In genomic region chr15:90877996-90878395, GRCh38 we compare ENCODE assay signal across 18 cellular contexts. TPM values are rescaled to one million over a fixed set of nuclear protein-coding genes. Genes with fewer than 3 reads are reported as not detected.
DNase-seq lines count a peak whose midpoint lies in the region; ATAC-seq, FAIRE-seq and TF ChIP-seq lines count a peak whose summit lies in the region.
"Had no signal": no experiment of that assay in that cellular context is flagged by ENCODE, and none has a peak within 500 bp of the region (broad histone marks: within the 10 kb centered on the region; RNA-seq: fewer than 3 reads in every experiment).

No MANE protein-coding gene starts in this region.

- H3K9ac ChIP-seq in K562 (ENCODE audit: insufficient read depth in 1 of 2, low read depth in 2 of 2, low read length in 2 of 2) = peak overlapping the region in 1 of 2 experiments; percentile 42; a peak in 1 of 4 replicates

- peaks cover 16 to 59% of the 10 kb centered on the region in 2 experiments for H3K4me1 ChIP-seq in K562 (replicated peaks in 1 of 2; ENCODE audit: control insufficient read depth in 2 of 2, insufficient read depth in 2 of 2, low read length in 2 of 2)

- peaks cover 36% of the 10 kb centered on the region for H3K79me2 ChIP-seq in K562 (ENCODE audit: control insufficient read depth, insufficient read depth, low read length)

- peak overlapping the region; percentile 80 for H3K27ac Mint-ChIP-seq in activated naive CD4-positive, alpha-beta T cell treated with anti-CD3 and anti-CD28 coated beads for 36 hours
- H3K27ac Mint-ChIP-seq in T-helper 17 cell = peak overlapping the region; percentile 83
- peak overlapping the region; percentile 93 for H3K27ac Mint-ChIP-seq in stimulated activated effector memory CD8-positive, alpha-beta T cell treated with anti-CD3 and anti-CD28 coated beads, Interleukin-12 subunit alpha, Interleukin-12 subunit beta, amount 100 ng/mL, for 72 hours
- H3K27ac Mint-ChIP-seq: B cell; CD4-positive, CD25-positive, alpha-beta regulatory T cell had no signal

- no peak overlapping the region for H2AFZ ChIP-seq in K562 (ENCODE audit: low read depth, low read length)

- H3K27ac ChIP-seq in K562 (ENCODE audit: extremely low read depth, low read depth, low read length) = no peak overlapping the region

- H3K4me3 ChIP-seq in K562 = no peak overlapping the region

- FAIRE-seq in K562 (lab: Jason Lieb, UNC) = no peak
- FAIRE-seq: GM19239 had no signal

- H3K9me1 ChIP-seq in K562 (ENCODE audit: control insufficient read depth, insufficient read depth, low read length) = peaks cover 3% of the 10 kb centered on the region

- no peaks in the 10 kb centered on the region for H3K27me3 Mint-ChIP-seq in activated naive CD4-positive, alpha-beta T cell treated with anti-CD3 and anti-CD28 coated beads for 36 hours (ENCODE audit: low read depth)
- H3K27me3 Mint-ChIP-seq in T-helper 17 cell = no peaks in the 10 kb centered on the region
- H3K27me3 Mint-ChIP-seq: B cell; CD4-positive, CD25-positive, alpha-beta regulatory T cell had no signal

- in situ Hi-C loops in K562 (cut with MboI) = no loop called here

- WGBS in K562 (ENCODE audit: insufficient coverage, low coverage, missing lambda C conversion rate) = 93% methylated on average over 8 of the region's 14 CpGs

- peaks cover 77% of the 10 kb centered on the region for H3K36me3 Mint-ChIP-seq in activated naive CD4-positive, alpha-beta T cell treated with anti-CD3 and anti-CD28 coated beads for 36 hours (ENCODE audit: low read depth)
- peaks cover 2% of the 10 kb centered on the region for H3K36me3 Mint-ChIP-seq in T-helper 17 cell (ENCODE audit: low read depth)
- peaks cover 100% of the 10 kb centered on the region for H3K36me3 Mint-ChIP-seq in stimulated activated effector memory CD8-positive, alpha-beta T cell treated with anti-CD3 and anti-CD28 coated beads, Interleukin-12 subunit alpha, Interleukin-12 subunit beta, amount 100 ng/mL, for 72 hours

- peak overlapping the region; percentile 30 for H3K4me3 Mint-ChIP-seq in activated naive CD4-positive, alpha-beta T cell treated with anti-CD3 and anti-CD28 coated beads for 36 hours
- H3K4me3 Mint-ChIP-seq in T-helper 17 cell = peak overlapping the region; percentile 28
- H3K4me3 Mint-ChIP-seq in stimulated activated effector memory CD8-positive, alpha-beta T cell treated with anti-CD3 and anti-CD28 coated beads, Interleukin-12 subunit alpha, Interleukin-12 subunit beta, amount 100 ng/mL, for 72 hours = peak overlapping the region; percentile 87
- H3K4me3 Mint-ChIP-seq: B cell had no signal

- CTCF ChIA-PET in activated naive CD4-positive, alpha-beta T cell treated with anti-CD3 and anti-CD28 coated beads for 36 hours (lab: Charles Lee) = no interaction called here
- CTCF ChIA-PET in K562 (lab: Yijun Ruan, JAX; ENCODE audit: low intra/inter-chr PET ratio) = no interaction called here

- ATAC-seq in T-helper 17 cell = no peak
- no peak for ATAC-seq in K562
- no peak for ATAC-seq in stimulated activated effector memory CD8-positive, alpha-beta T cell treated with anti-CD3 and anti-CD28 coated beads, Interleukin-12 subunit alpha, Interleukin-12 subunit beta, amount 100 ng/mL, for 72 hours

- no TSS peak for BruUV-seq in K562 (replicated peaks; lab: Mats Ljungman, UMichigan)

- no peaks in the 10 kb centered on the region for H3K27me3 ChIP-seq in K562 (ENCODE audit: control insufficient read depth in 2 of 2, insufficient read depth in 2 of 2, low read length in 2 of 2)

- H3K4me2 ChIP-seq in K562 (ENCODE audit: insufficient read depth, low read length) = no peak overlapping the region

- no peak for DNase-seq in activated naive CD4-positive, alpha-beta T cell treated with anti-CD3 and anti-CD28 coated beads for 36 hours
- no peak for DNase-seq in activated naive CD4-positive, alpha-beta T cell (lab: John Stamatoyannopoulos, UW)
- no peak for DNase-seq in T-helper 17 cell
- DNase-seq in K562 (ENCODE audit: extremely low read depth in 1 of 4, low spot score in 3 of 4) = peak in 1 of 4 experiments; percentile 8
- DNase-seq in stimulated activated effector memory CD8-positive, alpha-beta T cell treated with anti-CD3 and anti-CD28 coated beads, Interleukin-12 subunit alpha, Interleukin-12 subunit beta, amount 100 ng/mL, for 72 hours (ENCODE audit: low spot score in 2 of 2) = no peak
- no peak for DNase-seq in GM20000 (ENCODE audit: low spot score)
- DNase-seq in NCI-H1694 (lab: John Stamatoyannopoulos, UW) = no peak
- DNase-seq: CD4-positive, CD25-positive, alpha-beta regulatory T cell; EL; MV-4-11; NCI-H1417 treated with DMSO at 0.1 percent for 48 hours; NCI-H2029; NCI-H2171; NCI-H446; OCI-M1; RPMI8226 had no signal

- POLR2A ChIA-PET in K562 (lab: Yijun Ruan, JAX) = no interaction called here

- peaks cover 26% of the 10 kb centered on the region for H3K4me1 Mint-ChIP-seq in activated naive CD4-positive, alpha-beta T cell treated with anti-CD3 and anti-CD28 coated beads for 36 hours (ENCODE audit: low read depth)
- H3K4me1 Mint-ChIP-seq in T-helper 17 cell = peaks cover 18% of the 10 kb centered on the region
- peaks cover 50% of the 10 kb centered on the region for H3K4me1 Mint-ChIP-seq in stimulated activated effector memory CD8-positive, alpha-beta T cell treated with anti-CD3 and anti-CD28 coated beads, Interleukin-12 subunit alpha, Interleukin-12 subunit beta, amount 100 ng/mL, for 72 hours

- TF ChIP-seq CTCF in K562 (IDR thresholded peaks at IDR 0.05 in 2 of 3, conservative IDR thresholded peaks at IDR 0.05 in 1 of 3; ENCODE audit: insufficient read depth in 2 of 3, low read depth in 1 of 3, low read length in 3 of 3) (no peak), GM20000 (IDR thresholded peaks at IDR 0.05; ENCODE audit: extremely low read depth, missing control alignments) (no peak)

- no peak for TF ChIP-seq RAD21 in K562 (CRISPR knock-in tag; conservative IDR thresholded peaks at IDR 0.05 in 1 of 2, IDR thresholded peaks at IDR 0.05 in 1 of 2)

- peaks cover 97% of the 10 kb centered on the region for H3K36me3 ChIP-seq in K562 (ENCODE audit: control insufficient read depth, insufficient read depth, low read length)

- H3K9me3 Mint-ChIP-seq in activated naive CD4-positive, alpha-beta T cell treated with anti-CD3 and anti-CD28 coated beads for 36 hours = no peaks in the 10 kb centered on the region
- no peaks in the 10 kb centered on the region for H3K9me3 Mint-ChIP-seq in stimulated activated effector memory CD8-positive, alpha-beta T cell treated with anti-CD3 and anti-CD28 coated beads, Interleukin-12 subunit alpha, Interleukin-12 subunit beta, amount 100 ng/mL, for 72 hours

- H3K9me3 ChIP-seq in T-helper 17 cell (ENCODE audit: control insufficient read depth, low read length, poor library complexity, severe bottlenecking) = no peaks in the 10 kb centered on the region
- no peaks in the 10 kb centered on the region for H3K9me3 ChIP-seq in K562 (replicated peaks; ENCODE audit: control insufficient read depth, insufficient read depth, low read depth, low read length)

- no peak for TF ChIP-seq POLR2A in K562 (conservative IDR thresholded peaks at IDR 0.05)

- peaks cover 17% of the 10 kb centered on the region; the same call in 1 of the 2 replicates for H4K20me1 ChIP-seq in K562 (replicated peaks; ENCODE audit: control insufficient read depth, insufficient read depth, low read length)

- no peak for TF ChIP-seq EP300 in K562 (IDR thresholded peaks at IDR 0.05; ENCODE audit: low read length)

- intact Hi-C loops in activated naive CD4-positive, alpha-beta T cell treated with anti-CD3 and anti-CD28 coated beads for 36 hours (cut with micrococcal nuclease) = no loop called here
- intact Hi-C loops in K562 (cut with micrococcal nuclease) = no loop called here

RNA-seq across cellular contexts. Expression of gene FES, which starts 6.3 kb away (rescaled TPM):
- 10 to 100 TPM; 22.6 to 24.2 TPM for total RNA-seq in activated naive CD4-positive, alpha-beta T cell treated with anti-CD3 and anti-CD28 coated beads for 36 hours
- 10 to 100 TPM in 1 of 2 donors, 1 to 10 TPM in 1; 6.0 to 12.7 TPM for total RNA-seq in T-helper 17 cell
- total RNA-seq in K562 (2011; cell fraction: chromatin; rRNA removed; ENCODE audit: low replicate concordance) = 3.7 and 18.5 TPM in 2 replicates
- total RNA-seq in K562 (2011; cell fraction: nucleolus; rRNA removed) = 5.1 and 10.8 TPM in 2 replicates
- 3.3 and 6.0 TPM in 2 replicates for total RNA-seq in K562 (2011; cell fraction: nucleoplasm; rRNA removed)
- total RNA-seq in K562 (2014; rRNA removed) = 0.86 and 1.6 TPM in 2 replicates
- 0.73 and 1.1 TPM in 2 replicates for total RNA-seq in K562 (2014; rRNA removed; fragmentation: Illumina TruSeq; extraction: Trizol)
- 0.72 and 1.1 TPM in 2 replicates for total RNA-seq in K562 (2015; rRNA removed; fragmentation: Illumina TruSeq; extraction: Trizol)
- 1.3 and 2.6 TPM in 2 replicates for total RNA-seq in K562 (2021)
- polyA plus RNA-seq in K562 (2011; rRNA removed) = 0.38 and 1.0 TPM in 2 replicates
- 0.83 and 1.2 TPM in 2 replicates for polyA plus RNA-seq in K562 (2011; cell fraction: cytosol; rRNA removed)
- polyA plus RNA-seq in K562 (2011; cell fraction: nucleus; rRNA removed) = 4.8 and 6.6 TPM in 2 replicates
- polyA plus RNA-seq in K562 (2012) = 1.1 and 2.8 TPM in 2 replicates
- 0.55 and 0.66 TPM in 2 replicates for polyA plus RNA-seq in K562 (2014; fragmentation: Illumina TruSeq; extraction: Trizol)
- under 1 TPM; 0.82 to 0.91 TPM for polyA plus RNA-seq in K562 (2014; fragmentation: Nextera tagmentation; extraction: Ambion mirVana)
- polyA plus RNA-seq in K562 (2014; rRNA removed) = 0.78 and 2.5 TPM in 2 replicates
- 0.14 and 0.45 TPM in 2 replicates for polyA minus RNA-seq in K562 (2011; rRNA and poly(A)+ RNA removed)
- polyA minus RNA-seq in K562 (2011; cell fraction: cytosol; rRNA and poly(A)+ RNA removed) = 0.86 and 2.5 TPM in 2 replicates
- polyA minus RNA-seq in K562 (2011; cell fraction: nucleus; rRNA and poly(A)+ RNA removed) = 4.0 and 4.3 TPM in 2 replicates

RNA-seq across cellular contexts. Expression of gene FURIN, which starts 9.6 kb away (rescaled TPM):
- 100 to 1,000 TPM; 443 to 448 TPM for total RNA-seq in activated naive CD4-positive, alpha-beta T cell treated with anti-CD3 and anti-CD28 coated beads for 36 hours
- total RNA-seq in T-helper 17 cell (100 to 1,000 TPM; 133 to 260 TPM), K562 (2014; rRNA removed) (49.9 and 69.9 TPM in 2 replicates), K562 (2014; rRNA removed; fragmentation: Illumina TruSeq; extraction: Trizol) (10.0 and 11.7 TPM in 2 replicates), K562 (2015; rRNA removed; fragmentation: Illumina TruSeq; extraction: Trizol) (34.8 and 36.0 TPM in 2 replicates), K562 (2021) (93.5 and 99.9 TPM in 2 replicates)
- 29.3 and 88.9 TPM in 2 replicates for total RNA-seq in K562 (2011; cell fraction: chromatin; rRNA removed; ENCODE audit: low replicate concordance)
- total RNA-seq in K562 (2011; cell fraction: nucleolus; rRNA removed) = 101 and 110 TPM in 2 replicates
- total RNA-seq in K562 (2011; cell fraction: nucleoplasm; rRNA removed) = 63.1 TPM in 2 replicates
- polyA plus RNA-seq in K562 (2011; rRNA removed) (22.4 and 30.8 TPM in 2 replicates), K562 (2014; fragmentation: Illumina TruSeq; extraction: Trizol) (36.4 and 61.7 TPM in 2 replicates), K562 (2014; fragmentation: Nextera tagmentation; extraction: Ambion mirVana) (1 to 10 TPM in 1 of 2 experiments, under 1 TPM in 1; 0.92 to 1.1 TPM), K562 (2014; rRNA removed) (49.1 and 50.3 TPM in 2 replicates)
- 31.2 and 60.1 TPM in 2 replicates for polyA plus RNA-seq in K562 (2011; cell fraction: cytosol; rRNA removed)
- 42.7 and 71.3 TPM in 2 replicates for polyA plus RNA-seq in K562 (2011; cell fraction: nucleus; rRNA removed)
- polyA plus RNA-seq in K562 (2012) = 74.8 and 95.4 TPM in 2 replicates
- polyA minus RNA-seq in K562 (2011; rRNA and poly(A)+ RNA removed) = 12.3 and 17.9 TPM in 2 replicates
- 47.5 and 65.9 TPM in 2 replicates for polyA minus RNA-seq in K562 (2011; cell fraction: cytosol; rRNA and poly(A)+ RNA removed)
- polyA minus RNA-seq in K562 (2011; cell fraction: nucleus; rRNA and poly(A)+ RNA removed) = 24.6 and 32.0 TPM in 2 replicates

RNA-seq across cellular contexts. Expression of gene MAN2A2, which starts 25.1 kb away (rescaled TPM):
- 100 to 1,000 TPM; 139 to 141 TPM for total RNA-seq in activated naive CD4-positive, alpha-beta T cell treated with anti-CD3 and anti-CD28 coated beads for 36 hours
- total RNA-seq in T-helper 17 cell (100 to 1,000 TPM; 159 to 186 TPM), K562 (2014; rRNA removed) (35.0 and 53.7 TPM in 2 replicates), K562 (2014; rRNA removed; fragmentation: Illumina TruSeq; extraction: Trizol) (20.6 and 25.0 TPM in 2 replicates), K562 (2015; rRNA removed; fragmentation: Illumina TruSeq; extraction: Trizol) (43.3 and 43.4 TPM in 2 replicates), K562 (2021) (116 and 151 TPM in 2 replicates)
- 447 and 1,128 TPM in 2 replicates for total RNA-seq in K562 (2011; cell fraction: chromatin; rRNA removed; ENCODE audit: low replicate concordance)
- 692 and 704 TPM in 2 replicates for total RNA-seq in K562 (2011; cell fraction: nucleolus; rRNA removed)
- 460 and 506 TPM in 2 replicates for total RNA-seq in K562 (2011; cell fraction: nucleoplasm; rRNA removed)
- polyA plus RNA-seq in K562 (2011; rRNA removed) (71.7 and 195 TPM in 2 replicates), K562 (2014; fragmentation: Illumina TruSeq; extraction: Trizol) (130 and 131 TPM in 2 replicates), K562 (2014; fragmentation: Nextera tagmentation; extraction: Ambion mirVana) (10 to 100 TPM in 1 of 2 experiments, 1 to 10 TPM in 1; 7.3 to 13.7 TPM), K562 (2014; rRNA removed) (114 and 121 TPM in 2 replicates)
- 119 and 133 TPM in 2 replicates for polyA plus RNA-seq in K562 (2011; cell fraction: cytosol; rRNA removed)
- 1,870 and 1,995 TPM in 2 replicates for polyA plus RNA-seq in K562 (2011; cell fraction: nucleus; rRNA removed)
- polyA plus RNA-seq in K562 (2012) = 92.0 and 210 TPM in 2 replicates
- 30.7 and 41.4 TPM in 2 replicates for polyA minus RNA-seq in K562 (2011; rRNA and poly(A)+ RNA removed)
- polyA minus RNA-seq in K562 (2011; cell fraction: cytosol; rRNA and poly(A)+ RNA removed) = 71.5 and 84.4 TPM in 2 replicates
- polyA minus RNA-seq in K562 (2011; cell fraction: nucleus; rRNA and poly(A)+ RNA removed) = 264 and 379 TPM in 2 replicates

RNA-seq across cellular contexts. Expression of gene HDDC3, which starts 54.4 kb away (rescaled TPM):
- 10 to 100 TPM; 49.8 to 51.3 TPM for total RNA-seq in activated naive CD4-positive, alpha-beta T cell treated with anti-CD3 and anti-CD28 coated beads for 36 hours
- total RNA-seq in T-helper 17 cell (10 to 100 TPM; 11.1 to 12.9 TPM), K562 (2014; rRNA removed) (54.1 and 64.9 TPM in 2 replicates), K562 (2014; rRNA removed; fragmentation: Illumina TruSeq; extraction: Trizol) (28.2 and 33.0 TPM in 2 replicates), K562 (2015; rRNA removed; fragmentation: Illumina TruSeq; extraction: Trizol) (36.6 and 36.9 TPM in 2 replicates), K562 (2021) (42.6 and 43.0 TPM in 2 replicates)
- 27.3 and 60.3 TPM in 2 replicates for total RNA-seq in K562 (2011; cell fraction: chromatin; rRNA removed; ENCODE audit: low replicate concordance)
- total RNA-seq in K562 (2011; cell fraction: nucleolus; rRNA removed) = 59.5 and 62.4 TPM in 2 replicates
- 46.9 and 47.9 TPM in 2 replicates for total RNA-seq in K562 (2011; cell fraction: nucleoplasm; rRNA removed)
- polyA plus RNA-seq in K562 (2011; rRNA removed) (30.8 and 33.4 TPM in 2 replicates), K562 (2014; fragmentation: Illumina TruSeq; extraction: Trizol) (51.7 and 54.2 TPM in 2 replicates), K562 (2014; fragmentation: Nextera tagmentation; extraction: Ambion mirVana) (10 to 100 TPM; 14.9 to 21.3 TPM), K562 (2014; rRNA removed) (55.8 and 65.8 TPM in 2 replicates)
- polyA plus RNA-seq in K562 (2011; cell fraction: cytosol; rRNA removed) = 37.1 and 49.7 TPM in 2 replicates
- 37.0 and 41.5 TPM in 2 replicates for polyA plus RNA-seq in K562 (2011; cell fraction: nucleus; rRNA removed)
- polyA plus RNA-seq in K562 (2012) = 29.7 and 31.4 TPM in 2 replicates
- polyA minus RNA-seq in K562 (2011; rRNA and poly(A)+ RNA removed) = 21.5 and 26.2 TPM in 2 replicates
- polyA minus RNA-seq in K562 (2011; cell fraction: cytosol; rRNA and poly(A)+ RNA removed) = 10.3 and 15.1 TPM in 2 replicates
- 28.9 and 44.4 TPM in 2 replicates for polyA minus RNA-seq in K562 (2011; cell fraction: nucleus; rRNA and poly(A)+ RNA removed)

RNA-seq across cellular contexts. Expression of gene UNC45A, which starts 57.1 kb away (rescaled TPM):
- total RNA-seq in activated naive CD4-positive, alpha-beta T cell treated with anti-CD3 and anti-CD28 coated beads for 36 hours = 10 to 100 TPM; 69.9 to 70.8 TPM
- 10 to 100 TPM; 36.9 to 38.3 TPM for total RNA-seq in T-helper 17 cell
- total RNA-seq in K562 (2011; cell fraction: chromatin; rRNA removed; ENCODE audit: low replicate concordance) = 131 and 331 TPM in 2 replicates
- 205 and 228 TPM in 2 replicates for total RNA-seq in K562 (2011; cell fraction: nucleolus; rRNA removed)
- 113 and 152 TPM in 2 replicates for total RNA-seq in K562 (2011; cell fraction: nucleoplasm; rRNA removed)
- total RNA-seq in K562 (2014; rRNA removed) = 59.8 and 65.2 TPM in 2 replicates
- total RNA-seq in K562 (2014; rRNA removed; fragmentation: Illumina TruSeq; extraction: Trizol) = 19.2 and 22.6 TPM in 2 replicates
- total RNA-seq in K562 (2015; rRNA removed; fragmentation: Illumina TruSeq; extraction: Trizol) = 47.7 and 52.5 TPM in 2 replicates
- total RNA-seq in K562 (2021) = 79.0 and 79.3 TPM in 2 replicates
- polyA plus RNA-seq in K562 (2011; rRNA removed) = 43.7 and 56.7 TPM in 2 replicates
- polyA plus RNA-seq in K562 (2011; cell fraction: cytosol; rRNA removed) = 46.7 and 62.9 TPM in 2 replicates
- polyA plus RNA-seq in K562 (2011; cell fraction: nucleus; rRNA removed) = 163 and 164 TPM in 2 replicates
- polyA plus RNA-seq in K562 (2012) = 75.1 and 75.7 TPM in 2 replicates
- polyA plus RNA-seq in K562 (2014; fragmentation: Illumina TruSeq; extraction: Trizol) = 35.7 and 46.7 TPM in 2 replicates
- polyA plus RNA-seq in K562 (2014; fragmentation: Nextera tagmentation; extraction: Ambion mirVana) = 10 to 100 TPM; 22.4 to 23.1 TPM
- 54.5 and 55.5 TPM in 2 replicates for polyA plus RNA-seq in K562 (2014; rRNA removed)
- 51.9 and 58.7 TPM in 2 replicates for polyA minus RNA-seq in K562 (2011; rRNA and poly(A)+ RNA removed)
- 50.4 and 51.9 TPM in 2 replicates for polyA minus RNA-seq in K562 (2011; cell fraction: cytosol; rRNA and poly(A)+ RNA removed)
- 51.0 and 77.4 TPM in 2 replicates for polyA minus RNA-seq in K562 (2011; cell fraction: nucleus; rRNA and poly(A)+ RNA removed)

Comparison
In these comparisons a context has a peak if more than half of its experiments do, and no peak if none do; other contexts are left out.
1. H3K4me3 Mint-ChIP-seq: peak in every context shown above with its lines; median percentile 87 in stimulated activated effector memory CD8-positive, alpha-beta T cell treated with anti-CD3 and anti-CD28 coated beads, Interleukin-12 subunit alpha, Interleukin-12 subunit beta, amount 100 ng/mL, for 72 hours; 30 in activated naive CD4-positive, alpha-beta T cell treated with anti-CD3 and anti-CD28 coated beads for 36 hours; 28 in T-helper 17 cell.